ENCODE assay signal across 17 cellular contexts in the genomic region with DNA sequence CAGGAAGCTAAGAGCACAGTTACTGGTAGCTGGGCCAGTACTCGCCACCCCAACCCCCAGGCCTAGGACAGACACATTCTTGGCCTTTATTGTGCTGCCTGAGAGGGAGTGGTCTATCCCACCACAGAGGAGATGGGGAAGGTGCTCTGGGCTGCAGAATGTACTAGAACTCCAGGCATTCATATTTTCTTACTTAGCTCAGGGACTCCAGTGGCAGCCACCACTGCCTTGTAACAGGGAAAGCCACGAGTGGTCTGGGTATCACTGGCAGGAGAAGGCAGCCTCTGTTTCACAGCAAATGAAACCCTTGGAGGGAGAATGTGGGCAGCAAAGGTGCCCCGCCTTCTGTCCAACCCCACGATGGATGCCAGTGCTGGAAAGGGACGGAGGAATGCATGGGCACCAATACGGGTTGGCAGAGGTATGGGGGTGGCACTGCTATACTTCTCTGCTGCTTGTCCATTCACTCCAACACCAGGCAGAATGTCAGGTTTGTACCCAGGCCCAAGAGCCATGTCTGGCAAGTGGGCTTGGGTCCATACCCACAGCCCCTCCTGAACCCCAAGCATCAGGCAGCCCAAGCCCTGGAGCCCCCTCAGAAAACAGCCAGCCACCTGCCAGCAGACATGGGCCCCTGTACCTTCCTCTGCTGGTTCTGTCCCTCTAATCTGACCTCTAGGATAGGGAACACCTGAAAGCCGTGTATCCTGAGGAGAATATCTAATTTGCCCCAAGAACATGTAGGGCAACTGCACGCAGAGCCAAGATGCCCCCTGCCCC. TPM values are rescaled to one million over a fixed set of nuclear protein-coding genes. Genes with fewer than 3 reads are reported as not detected.
A peak's percentile ranks its signal among the peaks of the same experiment; 100 is the strongest.
DNase-seq lines count a peak whose midpoint lies in the region; ATAC-seq and TF ChIP-seq lines count a peak whose summit lies in the region.
"Had no signal": no experiment of that assay in that cellular context is flagged by ENCODE, and none has a peak within 500 bp of the region (broad histone marks: within the 10 kb centered on the region; RNA-seq: fewer than 3 reads in every experiment).

No MANE protein-coding gene starts in this region.

- H3K9me3 ChIP-seq in skeletal muscle tissue (ENCODE audit: control insufficient read depth in 3 of 3, low read length in 3 of 3) (no peaks in the 10 kb centered on the region), SK-N-SH (no peaks in the 10 kb centered on the region)
- H3K9me3 ChIP-seq: MG63, SJCRH30 had no signal

- H4K20me1 ChIP-seq in SK-N-SH (ENCODE audit: insufficient read depth): peaks cover 20% of the 10 kb centered on the region; the same call in 1 of the 2 replicates

- H3K79me2 ChIP-seq in SK-N-SH (ENCODE audit: insufficient read depth): peaks cover 86% of the 10 kb centered on the region

- no peak overlapping the region for H3K9ac ChIP-seq in skeletal muscle tissue (ENCODE audit: low read depth in 1 of 3, low read length in 3 of 3)
- H3K9ac ChIP-seq in SK-N-SH: no peak overlapping the region

- H3K36me3 ChIP-seq in skeletal muscle tissue (ENCODE audit: control insufficient read depth in 3 of 3, insufficient read depth in 3 of 3, low read length in 3 of 3) (no peaks in the 10 kb centered on the region), SK-N-SH (replicated peaks in 1 of 2; ENCODE audit: control insufficient read depth in 1 of 2, insufficient read depth in 2 of 2, low read length in 1 of 2) (no peaks in the 10 kb centered on the region)
- H3K36me3 ChIP-seq: SJCRH30 had no signal

- H3F3A ChIP-seq in SK-N-SH (replicated peaks; ENCODE audit: insufficient read depth): no peaks in the 10 kb centered on the region

- no peaks in the 10 kb centered on the region for H3K27me3 ChIP-seq in skeletal muscle tissue (ENCODE audit: control insufficient read depth in 3 of 3, insufficient read depth in 3 of 3, low read length in 3 of 3)
- no peaks in the 10 kb centered on the region for H3K27me3 ChIP-seq in SK-N-SH (ENCODE audit: insufficient read depth)
- H3K27me3 ChIP-seq: MG63, SJCRH30 had no signal

- H3K4me1 ChIP-seq in skeletal muscle tissue (ENCODE audit: control insufficient read depth in 3 of 3, insufficient read depth in 3 of 3, low read length in 3 of 3) (peaks cover 55 to 67% (median 56%) of the 10 kb centered on the region in 3 donors), SK-N-SH (ENCODE audit: control insufficient read depth in 1 of 2, insufficient read depth in 2 of 2, low read depth in 1 of 2, low read length in 1 of 2) (peaks cover 19 to 52% of the 10 kb centered on the region in 2 experiments; a peak in 2 of 4 replicates)

- no peak for TF ChIP-seq CTCF in SK-N-SH (IDR thresholded peaks at IDR 0.05)

- POLR2A ChIA-PET in SK-N-SH (lab: Yijun Ruan, JAX): no interaction called here

- DNase-seq in ELF-1 (ENCODE audit: low read depth, low spot score) (peak; percentile 39), medulla oblongata (ENCODE audit: extremely low spot score) (peak; percentile 56), SK-N-SH (no peak), HUDEP-2 (lab: John Stamatoyannopoulos, UW; ENCODE audit: unreplicated experiment in 76 of 76) (no peak), NOMO-1 treated with dmso at 0.1 percent for 144 hours (lab: John Stamatoyannopoulos, UW; ENCODE audit: unreplicated experiment) (no peak)
- DNase-seq: activated CD4-positive, alpha-beta T cell treated with anti-CD3 and anti-CD28 coated beads for 1 hour; MG63; NCI-H1694 treated with DMSO at 0.1 percent for 48 hours had no signal

- 73% methylated on average over 6 of the region's 8 CpGs for whole genome bisulfite sequencing in SK-N-SH (ENCODE audit: low lambda C conversion rate)

- H2AFZ ChIP-seq in SK-N-SH (ENCODE audit: low read depth): no peak overlapping the region
- H2AFZ ChIP-seq: GM23338 had no signal

- no peak for ATAC-seq in GM18867 (IDR thresholded peaks at IDR 0.05; ENCODE audit: unreplicated experiment)
- ATAC-seq: activated naive CD4-positive, alpha-beta T cell treated with anti-CD3 and anti-CD28 coated beads, Interleukin-2, amount 50 U/mL, for 72 hours had no signal

- peak overlapping the region; percentile 89 for H3K27ac ChIP-seq in cingulate gyrus (ENCODE audit: low read depth, low read length)
- H3K27ac ChIP-seq in skeletal muscle tissue (ENCODE audit: low read depth, low read length): peak overlapping the region; percentile 66
- H3K27ac ChIP-seq in SK-N-SH (ENCODE audit: low read depth in 2 of 2, low read length in 1 of 2): no peak overlapping the region

- no peak overlapping the region for H3K4me2 ChIP-seq in SK-N-SH
- H3K4me2 ChIP-seq: GM23338 had no signal

- TF ChIP-seq EP300 in SK-N-SH (IDR thresholded peaks at IDR 0.05; ENCODE audit: borderline replicate concordance in 1 of 2, low read depth in 1 of 2, low read length in 1 of 2): no peak

- H3K9me2 ChIP-seq in SK-N-SH: no peaks in the 10 kb centered on the region

- CTCF ChIA-PET in SK-N-SH (lab: Yijun Ruan, JAX): interaction anchor here (1.0 to 1.4 kb wide), 2 partner anchors 48 to 55 kb away, joined by 4 to 5 read pairs; no protein-coding TSS in a partner anchor

- H3K4me3 ChIP-seq in skeletal muscle tissue (ENCODE audit: low read length in 3 of 3) (no peak overlapping the region), SK-N-SH (ENCODE audit: low read depth in 2 of 2, low read length in 1 of 2) (no peak overlapping the region)
- H3K4me3 ChIP-seq: GM23338, MG63, SJCRH30 had no signal

- TF ChIP-seq RAD21 in SK-N-SH (IDR thresholded peaks at IDR 0.05; ENCODE audit: low read length): no peak

TF ChIP-seq in SK-N-SH, 30 proteins besides CTCF, POLR2A, EP300 and RAD21:
- TF ChIP-seq FOSL2 (IDR thresholded peaks at IDR 0.05; ENCODE audit: borderline replicate concordance, low read depth) (no peak), RCOR1 (IDR thresholded peaks at IDR 0.05; ENCODE audit: low read length) (no peak), REST (IDR thresholded peaks at IDR 0.05; ENCODE audit: low read depth, low read length) (no peak), FOXM1 (IDR thresholded peaks at IDR 0.05; ENCODE audit: low read depth) (no peak)

RNA-seq across cellular contexts. Expression of gene SEPTIN8, which starts 4.6 kb away (rescaled TPM):
- total RNA-seq in skeletal muscle tissue: 28.7 TPM
- polyA plus RNA-seq in SK-N-SH (2012; rRNA removed): 54.9 and 57.6 TPM in 2 replicates
- polyA plus RNA-seq in SK-N-SH (2012; cell fraction: cytosol; rRNA removed): 39.8 and 45.4 TPM in 2 replicates
- 106 and 142 TPM in 2 replicates for polyA plus RNA-seq in SK-N-SH (2012; cell fraction: nucleus; rRNA removed)

RNA-seq across cellular contexts. Expression of gene CCNI2, which starts 25.3 kb away (rescaled TPM):
- total RNA-seq in skeletal muscle tissue: not detected
- 0.05 and 0.34 TPM in 2 replicates for polyA plus RNA-seq in SK-N-SH (2012; rRNA removed)
- polyA plus RNA-seq in SK-N-SH (2012; cell fraction: cytosol; rRNA removed): 0.06 and 0.16 TPM in 2 replicates
- polyA plus RNA-seq in SK-N-SH (2012; cell fraction: nucleus; rRNA removed): 0.41 and 0.56 TPM in 2 replicates
- total RNA-seq: SJCRH30 had no signal
- polyA plus RNA-seq: AG04450 had no signal

RNA-seq across cellular contexts. Expression of gene KIF3A, which starts 35.1 kb away (rescaled TPM):
- 6.3 TPM for total RNA-seq in skeletal muscle tissue
- polyA plus RNA-seq in SK-N-SH (2012; rRNA removed): 5.1 and 5.2 TPM in 2 replicates
- polyA plus RNA-seq in SK-N-SH (2012; cell fraction: cytosol; rRNA removed): 6.2 and 9.3 TPM in 2 replicates
- 7.2 and 11.8 TPM in 2 replicates for polyA plus RNA-seq in SK-N-SH (2012; cell fraction: nucleus; rRNA removed)

RNA-seq across cellular contexts. Expression of gene SOWAHA, which starts 40.6 kb away (rescaled TPM):
- total RNA-seq in skeletal muscle tissue: under 0.01 TPM
- 0.23 and 0.30 TPM in 2 replicates for polyA plus RNA-seq in SK-N-SH (2012; rRNA removed)
- polyA plus RNA-seq in SK-N-SH (2012; cell fraction: cytosol; rRNA removed): 0.22 and 0.25 TPM in 2 replicates
- polyA plus RNA-seq in SK-N-SH (2012; cell fraction: nucleus; rRNA removed): 0.11 and 0.14 TPM in 2 replicates
- total RNA-seq: activated naive CD4-positive, alpha-beta T cell treated with anti-CD3 and anti-CD28 coated beads, Interleukin-2, amount 50 U/mL, for 72 hours; Daoy had no signal
- polyA plus RNA-seq: AG04450; CD8-positive, alpha-beta memory T cell had no signal

RNA-seq across cellular contexts. Expression of gene SHROOM1, which starts 58.0 kb away (rescaled TPM):
- total RNA-seq in skeletal muscle tissue: 1.6 TPM
- polyA plus RNA-seq in SK-N-SH (2012; rRNA removed): 3.8 and 4.8 TPM in 2 replicates
- polyA plus RNA-seq in SK-N-SH (2012; cell fraction: cytosol; rRNA removed): 1.5 and 2.9 TPM in 2 replicates
- polyA plus RNA-seq in SK-N-SH (2012; cell fraction: nucleus; rRNA removed): 11.3 and 13.4 TPM in 2 replicates
- polyA plus RNA-seq: CD8-positive, alpha-beta memory T cell had no signal

Comparison
In these comparisons a context has a peak if more than half of its experiments do, and no peak if none do; other contexts are left out.
1. DNase-seq: peak in ELF-1 (single experiment) and medulla oblongata (single experiment); none in SK-N-SH (single experiment), HUDEP-2 (0 of 76) and NOMO-1 treated with dmso at 0.1 percent for 144 hours (single experiment).
2. H3K27ac ChIP-seq: peak in cingulate gyrus (single experiment) and skeletal muscle tissue (single experiment); none in SK-N-SH (0 of 2).